Comparison of ENCODE assay signal across 9 cellular contexts in genomic region chr9:127974769-127975261, GRCh38. TPM values are rescaled to one million over a fixed set of nuclear protein-coding genes. Genes with fewer than 3 reads are reported as not detected.
DNase-seq lines count a peak whose midpoint lies in the region; ATAC-seq, FAIRE-seq and TF ChIP-seq lines count a peak whose summit lies in the region.
"Had no signal": no experiment of that assay in that cellular context is flagged by ENCODE, and none has a peak within 500 bp of the region (broad histone marks: within the 10 kb centered on the region; RNA-seq: fewer than 3 reads in every experiment).

No MANE protein-coding gene starts in this region.

- H2BK120ac ChIP-seq in H1 (replicated peaks; ENCODE audit: low read depth, low read length) (no peak overlapping the region), trophoblast cell (ENCODE audit: insufficient read depth, low read length, poor library complexity) (no peak overlapping the region)

- no peak overlapping the region for H3K56ac ChIP-seq in H1 (replicated peaks; ENCODE audit: insufficient read length, low read depth, low read length)

- FAIRE-seq in H1 (lab: Jason Lieb, UNC): no peak

- H3K27ac ChIP-seq in PC-9 (no peak overlapping the region), H1 (ENCODE audit: low read depth, low read length) (no peak overlapping the region), trophoblast cell (ENCODE audit: low read depth, low read length) (no peak overlapping the region)

- BruUV-seq in PC-9 (replicated peaks; lab: Mats Ljungman, UMichigan): no TSS peak

- H3K4me2 ChIP-seq in PC-9: peak overlapping the region; percentile 87
- no peak overlapping the region for H3K4me2 ChIP-seq in H1 (ENCODE audit: insufficient read depth in 1 of 2, low read depth in 2 of 2, low read length in 2 of 2)
- H3K4me2 ChIP-seq in trophoblast cell (ENCODE audit: low read length): no peak overlapping the region

- H4K12ac ChIP-seq in trophoblast cell (ENCODE audit: low read depth, low read length): no peak overlapping the region

- no peaks in the 10 kb centered on the region for H3K9me2 ChIP-seq in PC-9 (ENCODE audit: insufficient read depth)

- TF ChIP-seq CTCF in BE2C (IDR thresholded peaks at IDR 0.05; ENCODE audit: low read depth, low read length): no peak
- TF ChIP-seq CTCF in PC-9 (conservative IDR thresholded peaks at IDR 0.05): no peak
- no peak for TF ChIP-seq CTCF in H1 (IDR thresholded peaks at IDR 0.05; ENCODE audit: control extremely low read depth in 1 of 3, insufficient read depth in 1 of 3, low read depth in 1 of 3, low read length in 3 of 3)

- no peak overlapping the region for H2BK12ac ChIP-seq in H1 (ENCODE audit: low read depth, low read length)
- no peak overlapping the region for H2BK12ac ChIP-seq in trophoblast cell (ENCODE audit: low read length)

- H3K79me1 ChIP-seq in H1 (ENCODE audit: low read depth, low read length) (peaks cover 62% of the 10 kb centered on the region), trophoblast cell (ENCODE audit: low read length) (peaks cover 5% of the 10 kb centered on the region)

- H3K36me3 ChIP-seq in BE2C: no peaks in the 10 kb centered on the region
- peaks cover 5% of the 10 kb centered on the region; the same call in 1 of the 2 replicates for H3K36me3 ChIP-seq in PC-9 (ENCODE audit: low read depth)
- no peaks in the 10 kb centered on the region for H3K36me3 ChIP-seq in H1 (ENCODE audit: control insufficient read depth in 2 of 4, insufficient read depth in 4 of 4, low read length in 3 of 4)
- H3K36me3 ChIP-seq in trophoblast cell (ENCODE audit: control insufficient read depth in 1 of 2, insufficient read depth in 2 of 2, low read length in 2 of 2): peaks cover 4 to 13% of the 10 kb centered on the region in 2 experiments

- TF ChIP-seq EP300 in H1 (IDR thresholded peaks at IDR 0.05; ENCODE audit: borderline replicate concordance in 1 of 2, low read depth in 2 of 2, low read length in 2 of 2): no peak

- H2AFZ ChIP-seq in PC-9 (no peak overlapping the region), H1 (ENCODE audit: low read length) (no peak overlapping the region), trophoblast cell (ENCODE audit: insufficient read depth, low read length, poor library complexity) (no peak overlapping the region)

- no peak for TF ChIP-seq RAD21 in H1 (IDR thresholded peaks at IDR 0.05 in 1 of 2, conservative IDR thresholded peaks at IDR 0.05 in 1 of 2; ENCODE audit: low read depth in 2 of 2, low read length in 2 of 2)

- H3K4ac ChIP-seq in H1 (replicated peaks; ENCODE audit: insufficient read length, low read depth, low read length): no peak overlapping the region
- H3K4ac ChIP-seq in trophoblast cell (ENCODE audit: low read depth, low read length): peak overlapping the region; percentile 96

- intact Hi-C loops in PC-9 (cut with micrococcal nuclease; ENCODE audit: unreplicated experiment): no loop called here

- H3K27me3 ChIP-seq in BE2C (no peaks in the 10 kb centered on the region), PC-9 (ENCODE audit: insufficient read depth, low read depth) (no peaks in the 10 kb centered on the region), H1 (replicated peaks in 1 of 4; ENCODE audit: control insufficient read depth in 3 of 4, extremely low read depth in 1 of 4, insufficient read depth in 3 of 4, low read length in 3 of 4) (no peaks in the 10 kb centered on the region), trophoblast cell (ENCODE audit: insufficient read depth, low read length) (no peaks in the 10 kb centered on the region)

- 86% methylated on average over 10 of the region's 10 CpGs; no CpG with 5 or more reads in 1 of the 2 experiments for WGBS in H1 (ENCODE audit: extremely low coverage in 1 of 2, insufficient coverage in 1 of 2, insufficient read length in 1 of 2, insufficient replicate concordance in 2 of 2, low coverage in 1 of 2, low lambda C conversion rate in 2 of 2, missing lambda C conversion rate in 1 of 2), 2 experiments
- WGBS in trophoblast cell (ENCODE audit: extremely low coverage, insufficient coverage, insufficient read length): no CpG with 5 or more reads among the region's 10 CpGs

- H3K4me3 ChIP-seq in BE2C (ENCODE audit: low read depth, low read length) (no peak overlapping the region), PC-9 (no peak overlapping the region), H1 (ENCODE audit: extremely low read depth in 1 of 4, insufficient read depth in 2 of 4, low read depth in 3 of 4, low read length in 4 of 4) (no peak overlapping the region), trophoblast cell (ENCODE audit: low read depth, low read length) (no peak overlapping the region)

- H2BK20ac ChIP-seq in H1 (ENCODE audit: low read length): no peak overlapping the region

- H3K18ac ChIP-seq in H1 (ENCODE audit: extremely low read depth, low read length) (no peak overlapping the region), trophoblast cell (ENCODE audit: low read length) (no peak overlapping the region)

- H3K79me2 ChIP-seq in PC-9 (ENCODE audit: low read depth) (peaks cover 100% of the 10 kb centered on the region), H1 (ENCODE audit: control insufficient read depth in 1 of 2, insufficient read depth in 2 of 2, low read length in 2 of 2) (peaks cover 22 to 99% of the 10 kb centered on the region in 2 experiments), trophoblast cell (ENCODE audit: control insufficient read depth, insufficient read depth, low read length, poor library complexity) (peaks cover 75% of the 10 kb centered on the region)

- no peak overlapping the region for H3K14ac ChIP-seq in H1 (ENCODE audit: insufficient read length)
- no peak overlapping the region for H3K14ac ChIP-seq in trophoblast cell (ENCODE audit: low read length)

- H4K91ac ChIP-seq in H1 (replicated peaks; ENCODE audit: insufficient read length, low read length): no peak overlapping the region
- H4K91ac ChIP-seq in trophoblast cell (ENCODE audit: low read depth, low read length): no peak overlapping the region

- H2BK5ac ChIP-seq in H1 (ENCODE audit: low read depth, low read length): peak overlapping the region; percentile 78
- no peak overlapping the region for H2BK5ac ChIP-seq in trophoblast cell (ENCODE audit: low read depth, low read length, poor library complexity)

- H4K20me1 ChIP-seq in PC-9 (ENCODE audit: insufficient read depth) (peaks cover 91% of the 10 kb centered on the region), H1 (replicated peaks in 1 of 2; ENCODE audit: control insufficient read depth in 1 of 2, insufficient read depth in 2 of 2, low read length in 2 of 2) (peaks cover 70 to 72% of the 10 kb centered on the region in 2 experiments)

- no peaks in the 10 kb centered on the region for H3K9me3 ChIP-seq in BE2C
- H3K9me3 ChIP-seq in PC-9 (ENCODE audit: insufficient read depth, low read depth): no peaks in the 10 kb centered on the region
- no peaks in the 10 kb centered on the region for H3K9me3 ChIP-seq in H1 (ENCODE audit: insufficient read depth in 2 of 2, low read depth in 1 of 2, low read length in 1 of 2)
- H3K9me3 ChIP-seq in trophoblast cell (ENCODE audit: insufficient read depth, low read depth, low read length): peaks cover 2% of the 10 kb centered on the region

- DNase-seq in BE2C: peak; percentile 12
- no peak for DNase-seq in PC-9
- DNase-seq in H1 (ENCODE audit: low read depth in 1 of 2, low spot score in 2 of 2): no peak
- DNase-seq in trophoblast cell: no peak
- no peak for DNase-seq in cerebellar nuclear complex (lab: John Stamatoyannopoulos, UW)
- no peak for DNase-seq in SIG-M5 (lab: John Stamatoyannopoulos, UW)
- no peak for DNase-seq in HuH-7.5 (ENCODE audit: low spot score)
- DNase-seq: OCI-M1 had no signal

- CTCF ChIA-PET in PC-9 (lab: Charles Lee): interaction anchor here (0.6 kb wide), 2 partner anchors 11 to 162 kb away, joined by 4 to 7 read pairs; no protein-coding TSS in a partner anchor
- CTCF ChIA-PET in H1 (lab: Charles Lee; ENCODE audit: partially characterized antibody): interaction anchor here (1.2 to 7.6 kb wide), 9 partner anchors 10 to 142 kb away, joined by 3 to 55 read pairs (median 5); no protein-coding TSS in a partner anchor

- H2BK15ac ChIP-seq in H1 (ENCODE audit: low read length): peak overlapping the region; percentile 92; the same call in 1 of the 2 replicates

- H4K8ac ChIP-seq in H1 (ENCODE audit: extremely low read depth, insufficient read depth, low read length) (no peak overlapping the region), trophoblast cell (ENCODE audit: low read depth, low read length) (no peak overlapping the region)

- no peak overlapping the region for H3K23ac ChIP-seq in H1 (ENCODE audit: insufficient read length)
- no peak overlapping the region for H3K23ac ChIP-seq in trophoblast cell (ENCODE audit: low read length)

- 0 out of 2 replicates have a peak overlapping the region, but pooled peaks have one; percentile 47 for H2AK5ac ChIP-seq in H1 (ENCODE audit: low read depth, low read length)
- H2AK5ac ChIP-seq in trophoblast cell (ENCODE audit: low read length): no peak overlapping the region

- H3K4me1 ChIP-seq in BE2C: peaks cover 53% of the 10 kb centered on the region
- peaks cover 84% of the 10 kb centered on the region for H3K4me1 ChIP-seq in PC-9 (replicated peaks; ENCODE audit: insufficient read depth)
- peaks cover 4 to 64% (median 52%) of the 10 kb centered on the region in 4 experiments for H3K4me1 ChIP-seq in H1 (replicated peaks in 1 of 4; ENCODE audit: control insufficient read depth in 3 of 4, insufficient read depth in 4 of 4, low read length in 3 of 4)
- peaks cover 48 to 69% of the 10 kb centered on the region in 2 experiments for H3K4me1 ChIP-seq in trophoblast cell (ENCODE audit: control insufficient read depth in 1 of 2, insufficient read depth in 2 of 2, low read length in 2 of 2)

- no peak for TF ChIP-seq POLR2A in H1 (IDR thresholded peaks at IDR 0.05; ENCODE audit: control extremely low read depth in 1 of 2, low read depth in 2 of 2, low read length in 2 of 2)

- no peak overlapping the region for H4K5ac ChIP-seq in H1 (ENCODE audit: insufficient read length, low read depth, low read length)

- peaks cover 38% of the 10 kb centered on the region for H3F3A ChIP-seq in PC-9 (ENCODE audit: insufficient read depth, low read depth)

- POLR2A ChIA-PET in PC-9 (lab: Charles Lee; ENCODE audit: unreplicated experiment) (interaction anchor here (0.6 to 0.9 kb wide), 2 partner anchors 31 to 124 kb away, joined by 3 to 8 read pairs; no protein-coding TSS in a partner anchor), H1 (lab: Charles Lee; ENCODE audit: partially characterized antibody) (interaction anchor here (1.2 to 1.3 kb wide), 2 partner anchors 12 to 28 kb away, joined by 3 to 4 read pairs; no protein-coding TSS in a partner anchor)

- H3K9ac ChIP-seq in H1 (replicated peaks in 1 of 4; ENCODE audit: extremely low read depth in 1 of 4, low read depth in 3 of 4, low read length in 3 of 4) (peak overlapping the region in 1 of 4 experiments; percentile 27; a peak in 1 of 7 replicates), trophoblast cell (ENCODE audit: low read length) (no peak overlapping the region)

- no peak for ATAC-seq in GM19397 (IDR thresholded peaks at IDR 0.05; ENCODE audit: unreplicated experiment)

- peaks cover 7% of the 10 kb centered on the region; the same call in 1 of the 2 replicates for H3K23me2 ChIP-seq in H1 (ENCODE audit: low read depth, low read length)

RNA-seq across cellular contexts. Expression of gene EEIG1, which starts 6.0 kb away (rescaled TPM):
- polyA plus RNA-seq in BE2C (2012; ENCODE audit: insufficient read depth, insufficient read length, low read depth): 30.7 TPM
- 176 and 208 TPM in 2 replicates for total RNA-seq in PC-9 (2021)
- 50.8 and 51.3 TPM in 2 replicates for total RNA-seq in H1 (2021; fragmentation: NEBNext Ultra II Directional; extraction: Animal tissue kit (Norgen Biotek cat#: 25700))
- 29.8 and 61.0 TPM in 2 replicates for polyA plus RNA-seq in H1 (2011; rRNA removed)
- polyA plus RNA-seq in H1 (2011; cell fraction: cytosol; rRNA removed): 21.7 TPM
- polyA plus RNA-seq in H1 (2011; cell fraction: nucleus; rRNA removed): 44.6 TPM
- polyA plus RNA-seq in H1 (2012, experiment 1 of 2): 25.4 to 46.5 TPM (median 38.1 TPM) in 4 replicates
- polyA plus RNA-seq in H1 (2012, experiment 2 of 2): 23.9 TPM
- 23.7 TPM for polyA plus RNA-seq in H1 (2013, experiment 1 of 2)
- 21.4 TPM for polyA plus RNA-seq in H1 (2013, experiment 2 of 2)
- 17.4 and 17.6 TPM in 2 replicates for polyA minus RNA-seq in H1 (2011; rRNA and poly(A)+ RNA removed)
- 13.5 TPM for polyA minus RNA-seq in H1 (2011; cell fraction: cytosol; rRNA and poly(A)+ RNA removed)
- 20.7 TPM for polyA minus RNA-seq in H1 (2011; cell fraction: nucleus; rRNA and poly(A)+ RNA removed)
- polyA plus RNA-seq in trophoblast cell (2013): 131 and 139 TPM in 2 replicates

RNA-seq across cellular contexts. Expression of gene DPM2, which starts 37.2 kb away (rescaled TPM):
- 137 TPM for polyA plus RNA-seq in BE2C (2012; ENCODE audit: insufficient read depth, insufficient read length, low read depth)
- total RNA-seq in PC-9 (2021): 65.5 and 79.4 TPM in 2 replicates
- 45.4 and 48.8 TPM in 2 replicates for total RNA-seq in H1 (2021; fragmentation: NEBNext Ultra II Directional; extraction: Animal tissue kit (Norgen Biotek cat#: 25700))
- polyA plus RNA-seq in H1 (2011; rRNA removed): 95.4 and 110 TPM in 2 replicates
- polyA plus RNA-seq in H1 (2011; cell fraction: cytosol; rRNA removed): 55.5 TPM
- polyA plus RNA-seq in H1 (2011; cell fraction: nucleus; rRNA removed): 67.9 TPM
- 34.5 to 60.4 TPM (median 57.6 TPM) in 4 replicates for polyA plus RNA-seq in H1 (2012, experiment 1 of 2)
- 64.1 TPM for polyA plus RNA-seq in H1 (2012, experiment 2 of 2)
- polyA plus RNA-seq in H1 (2013, experiment 1 of 2): 39.2 TPM
- polyA plus RNA-seq in H1 (2013, experiment 2 of 2): 39.2 TPM
- 37.7 and 56.7 TPM in 2 replicates for polyA minus RNA-seq in H1 (2011; rRNA and poly(A)+ RNA removed)
- polyA minus RNA-seq in H1 (2011; cell fraction: cytosol; rRNA and poly(A)+ RNA removed): 37.1 TPM
- 41.0 TPM for polyA minus RNA-seq in H1 (2011; cell fraction: nucleus; rRNA and poly(A)+ RNA removed)
- 27.7 and 31.0 TPM in 2 replicates for polyA plus RNA-seq in trophoblast cell (2013)

RNA-seq across cellular contexts. Expression of gene PIP5KL1, which starts 44.2 kb away (rescaled TPM):
- polyA plus RNA-seq in BE2C (2012; ENCODE audit: insufficient read depth, insufficient read length, low read depth): 0.74 TPM
- total RNA-seq in PC-9 (2021): 21.9 and 22.5 TPM in 2 replicates
- total RNA-seq in H1 (2021; fragmentation: NEBNext Ultra II Directional; extraction: Animal tissue kit (Norgen Biotek cat#: 25700)): 12.2 and 13.4 TPM in 2 replicates
- polyA plus RNA-seq in H1 (2011; rRNA removed): 15.4 and 27.4 TPM in 2 replicates
- polyA plus RNA-seq in H1 (2011; cell fraction: cytosol; rRNA removed): 15.3 TPM
- 42.3 TPM for polyA plus RNA-seq in H1 (2011; cell fraction: nucleus; rRNA removed)
- 11.0 to 14.5 TPM (median 13.0 TPM) in 4 replicates for polyA plus RNA-seq in H1 (2012, experiment 1 of 2)
- 10.5 TPM for polyA plus RNA-seq in H1 (2012, experiment 2 of 2)
- polyA plus RNA-seq in H1 (2013, experiment 1 of 2): 12.9 TPM
- polyA plus RNA-seq in H1 (2013, experiment 2 of 2): 11.8 TPM
- polyA minus RNA-seq in H1 (2011; rRNA and poly(A)+ RNA removed): 1.8 and 4.1 TPM in 2 replicates
- 16.4 TPM for polyA minus RNA-seq in H1 (2011; cell fraction: cytosol; rRNA and poly(A)+ RNA removed)
- polyA minus RNA-seq in H1 (2011; cell fraction: nucleus; rRNA and poly(A)+ RNA removed): 10.7 TPM
- 2.9 and 3.3 TPM in 2 replicates for polyA plus RNA-seq in trophoblast cell (2013)

RNA-seq across cellular contexts. Expression of gene ST6GALNAC4, which starts 58.0 kb away (rescaled TPM):
- 39.4 TPM for polyA plus RNA-seq in BE2C (2012; ENCODE audit: insufficient read depth, insufficient read length, low read depth)
- 28.3 and 44.3 TPM in 2 replicates for total RNA-seq in PC-9 (2021)
- total RNA-seq in H1 (2021; fragmentation: NEBNext Ultra II Directional; extraction: Animal tissue kit (Norgen Biotek cat#: 25700)): 21.8 and 27.0 TPM in 2 replicates
- 34.1 and 49.5 TPM in 2 replicates for polyA plus RNA-seq in H1 (2011; rRNA removed)
- polyA plus RNA-seq in H1 (2011; cell fraction: cytosol; rRNA removed): 27.6 TPM
- polyA plus RNA-seq in H1 (2011; cell fraction: nucleus; rRNA removed): 38.3 TPM
- 11.6 to 21.8 TPM (median 18.9 TPM) in 4 replicates for polyA plus RNA-seq in H1 (2012, experiment 1 of 2)
- 18.6 TPM for polyA plus RNA-seq in H1 (2012, experiment 2 of 2)
- 26.2 TPM for polyA plus RNA-seq in H1 (2013, experiment 1 of 2)
- 25.6 TPM for polyA plus RNA-seq in H1 (2013, experiment 2 of 2)
- 16.4 and 19.0 TPM in 2 replicates for polyA minus RNA-seq in H1 (2011; rRNA and poly(A)+ RNA removed)
- 32.7 TPM for polyA minus RNA-seq in H1 (2011; cell fraction: cytosol; rRNA and poly(A)+ RNA removed)
- 24.5 TPM for polyA minus RNA-seq in H1 (2011; cell fraction: nucleus; rRNA and poly(A)+ RNA removed)
- polyA plus RNA-seq in trophoblast cell (2013): 5.3 and 5.4 TPM in 2 replicates
